ENCODE assay signal across 14 cellular contexts in the genomic region with DNA sequence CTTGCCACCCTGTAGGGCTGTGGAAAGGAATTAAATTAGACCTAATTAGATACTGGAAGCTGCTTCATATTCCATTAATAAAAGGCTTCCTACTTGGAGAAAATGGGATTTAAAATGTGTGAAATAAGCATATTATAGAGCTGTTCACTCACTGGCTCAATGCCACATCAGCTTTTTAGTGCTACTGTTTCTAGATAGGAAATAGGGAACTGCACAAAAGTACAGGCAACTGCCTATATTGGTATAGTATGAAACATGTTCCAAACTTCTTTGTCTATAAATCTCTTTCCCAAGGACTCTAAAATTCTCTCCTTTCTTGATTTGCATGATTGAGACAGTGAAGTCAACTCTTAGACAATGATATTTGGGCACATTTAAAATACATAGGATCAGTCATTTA.
DNase-seq lines count a peak whose midpoint lies in the region; ATAC-seq and TF ChIP-seq lines count a peak whose summit lies in the region.
"Had no signal": no experiment of that assay in that cellular context is flagged by ENCODE, and none has a peak within 500 bp of the region (broad histone marks: within the 10 kb centered on the region; RNA-seq: fewer than 3 reads in every experiment).

No MANE protein-coding gene starts in this region.

- CTCF ChIA-PET in Caco-2 (lab: Charles Lee) = no interaction called here

- no peaks in the 10 kb centered on the region for H3K9me3 ChIP-seq in SK-N-MC (ENCODE audit: low read depth, low read length)
- H3K9me3 ChIP-seq in mononuclear cell (ENCODE audit: low read depth, low read length) = no peaks in the 10 kb centered on the region
- no peaks in the 10 kb centered on the region for H3K9me3 ChIP-seq in Caco-2
- H3K9me3 ChIP-seq: esophagus squamous epithelium, tibial artery had no signal

- H3K4me3 Mint-ChIP-seq in Caco-2 (ENCODE audit: unreplicated experiment) = no peak overlapping the region

- no TSS peak for BruUV-seq in Caco-2 (replicated peaks; lab: Mats Ljungman, UMichigan)

- no peak for TF ChIP-seq CTCF in Caco-2 (IDR thresholded peaks at IDR 0.05; ENCODE audit: insufficient read depth in 1 of 2, low read depth in 1 of 2, low read length in 1 of 2, severe bottlenecking in 1 of 2, unreplicated experiment in 1 of 2)

- ATAC-seq in GM18858 (IDR thresholded peaks at IDR 0.05; ENCODE audit: unreplicated experiment) = peak; percentile 22
- peak; percentile 24 for ATAC-seq in HG02798 (IDR thresholded peaks at IDR 0.05; ENCODE audit: poor library complexity, unreplicated experiment)
- ATAC-seq: activated CD8-positive, alpha-beta memory T cell treated with anti-CD3 and anti-CD28 coated beads, Interleukin-2, amount 10 ng/mL, durations not matched to agents 7 days and 5 days; activated naive CD4-positive, alpha-beta T cell treated with anti-CD3 and anti-CD28 coated beads, Interleukin-2, amount 50 U/mL, for 72 hours had no signal

- no peaks in the 10 kb centered on the region for H3K9me3 Mint-ChIP-seq in Caco-2 (ENCODE audit: unreplicated experiment)

- H3K36me3 ChIP-seq in SK-N-MC (ENCODE audit: insufficient read depth, low read length) = no peaks in the 10 kb centered on the region
- H3K36me3 ChIP-seq in Caco-2 (ENCODE audit: control insufficient read depth, insufficient read depth, low read length) = no peaks in the 10 kb centered on the region
- H3K36me3 ChIP-seq: esophagus squamous epithelium, tibial artery had no signal

- no peak for DNase-seq in SK-N-MC (ENCODE audit: low read depth, low spot score)
- no peak for DNase-seq in HuH-7 (ENCODE audit: low spot score)
- no peak for DNase-seq in Caco-2
- DNase-seq in HuH-7.5 (ENCODE audit: low spot score) = no peak
- no peak for DNase-seq in DMS153 treated with DMSO at 0.1 percent for 48 hours (lab: John Stamatoyannopoulos, UW; ENCODE audit: unreplicated experiment)
- DNase-seq: activated CD8-positive, alpha-beta memory T cell treated with anti-CD3 and anti-CD28 coated beads, Interleukin-2, amount 10 ng/mL, durations not matched to agents 7 days and 5 days; esophagus squamous epithelium; NCI-H446; tibial artery had no signal

- POLR2A ChIA-PET in Caco-2 (lab: Charles Lee) = no interaction called here

- H3K4me1 Mint-ChIP-seq in Caco-2 (ENCODE audit: low read depth, unreplicated experiment) = no peaks in the 10 kb centered on the region
- H3K4me1 Mint-ChIP-seq: activated CD8-positive, alpha-beta memory T cell treated with anti-CD3 and anti-CD28 coated beads, Interleukin-2, amount 10 ng/mL, durations not matched to agents 7 days and 5 days had no signal

- H3K27ac ChIP-seq in SK-N-MC = no peak overlapping the region
- H3K27ac ChIP-seq: esophagus squamous epithelium, tibial artery had no signal

- H3K4me3 ChIP-seq in SK-N-MC = peak overlapping the region; percentile 68
- peak overlapping the region; percentile 13 for H3K4me3 ChIP-seq in mononuclear cell (ENCODE audit: low read length)
- no peak overlapping the region for H3K4me3 ChIP-seq in Caco-2 (ENCODE audit: low read depth, low read length)

- peaks cover 3% of the 10 kb centered on the region for H3K27me3 Mint-ChIP-seq in Caco-2 (ENCODE audit: insufficient read depth, unreplicated experiment)
- H3K27me3 Mint-ChIP-seq: activated CD8-positive, alpha-beta memory T cell treated with anti-CD3 and anti-CD28 coated beads, Interleukin-2, amount 10 ng/mL, durations not matched to agents 7 days and 5 days; memory B cell had no signal

- H3K36me3 Mint-ChIP-seq in Caco-2 (ENCODE audit: insufficient read depth, unreplicated experiment) = no peaks in the 10 kb centered on the region
- H3K36me3 Mint-ChIP-seq: activated CD8-positive, alpha-beta memory T cell treated with anti-CD3 and anti-CD28 coated beads, Interleukin-2, amount 10 ng/mL, durations not matched to agents 7 days and 5 days; activated naive CD4-positive, alpha-beta T cell treated with anti-CD3 and anti-CD28 coated beads, Interleukin-2, amount 50 U/mL, for 72 hours; memory B cell had no signal

- H3K9ac ChIP-seq in SK-N-MC (ENCODE audit: insufficient read length) = no peak overlapping the region

- no peak overlapping the region for H3K27ac Mint-ChIP-seq in Caco-2 (ENCODE audit: unreplicated experiment)
- H3K27ac Mint-ChIP-seq: activated CD8-positive, alpha-beta memory T cell treated with anti-CD3 and anti-CD28 coated beads, Interleukin-2, amount 10 ng/mL, durations not matched to agents 7 days and 5 days; activated naive CD4-positive, alpha-beta T cell treated with anti-CD3 and anti-CD28 coated beads, Interleukin-2, amount 50 U/mL, for 72 hours; memory B cell had no signal

- intact Hi-C loops in Caco-2 (cut with micrococcal nuclease; ENCODE audit: unreplicated experiment) = no loop called here

- H3K27me3 ChIP-seq in mononuclear cell (ENCODE audit: insufficient read depth, low read length) (no peaks in the 10 kb centered on the region), Caco-2 (replicated peaks; ENCODE audit: control insufficient read depth, insufficient read depth, low read length) (no peaks in the 10 kb centered on the region)
- H3K27me3 ChIP-seq: esophagus squamous epithelium, tibial artery had no signal

- no peaks in the 10 kb centered on the region for H3K4me1 ChIP-seq in mononuclear cell (ENCODE audit: insufficient read depth, low read length)
- no peaks in the 10 kb centered on the region for H3K4me1 ChIP-seq in Caco-2
- H3K4me1 ChIP-seq: esophagus squamous epithelium, tibial artery had no signal
